ENCODE assay signal across 20 cellular contexts in the genomic region with DNA sequence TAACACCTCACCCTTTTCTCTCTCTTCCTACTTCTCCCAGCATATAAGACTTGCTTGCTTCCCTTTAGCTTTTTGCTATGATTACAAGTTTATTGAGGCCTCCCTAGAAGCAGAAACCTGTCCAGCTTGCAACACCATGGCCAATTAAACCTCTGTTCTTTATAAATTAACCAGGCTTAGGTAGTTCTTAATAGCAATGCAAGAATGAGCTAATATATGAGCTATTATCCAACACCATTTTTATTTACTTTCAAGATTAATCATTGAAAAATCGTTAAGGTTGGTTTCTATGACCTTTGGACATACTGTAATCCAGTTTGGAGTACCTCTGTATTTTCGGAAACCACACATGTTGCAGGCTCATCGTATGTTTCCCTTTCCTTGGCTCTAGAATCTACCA.
"Had no signal": no experiment of that assay in that cellular context is flagged by ENCODE, and none has a peak within 500 bp of the region (broad histone marks: within the 10 kb centered on the region; RNA-seq: fewer than 3 reads in every experiment).

No MANE protein-coding gene starts in this region.

- FAIRE-seq: urothelium cell line had no signal

- H3K4me3 ChIP-seq: esophagus squamous epithelium, gastroesophageal sphincter, left ventricle myocardium inferior, lung, smooth muscle cell, suprapubic skin, thyroid gland had no signal

- DNase-seq: effector memory CD8-positive, alpha-beta T cell; esophagus squamous epithelium; foreskin fibroblast; glutamatergic neuron; immature natural killer cell; left ventricle myocardium inferior; naive thymus-derived CD4-positive, alpha-beta T cell; right cardiac atrium; stimulated activated CD4-positive, alpha-beta T cell treated with anti-CD3 and anti-CD28 coated beads, Interleukin-2, amount 100 ng/mL, for 48 hours; stimulated activated CD8-positive, alpha-beta memory T cell treated with anti-CD3 and anti-CD28 coated beads, Interleukin-4, amount 100 ng/mL, for 48 hours; stimulated activated naive CD8-positive, alpha-beta T cell treated with anti-CD3 and anti-CD28 coated beads, Interleukin-15, Interleukin-2, amounts not matched to agents 100 U/mL and 50 U/mL, for 24 hours; thyroid gland had no signal

- H3K9me3 ChIP-seq: esophagus squamous epithelium, gastroesophageal sphincter, left ventricle myocardium inferior, neutrophil, suprapubic skin, thyroid gland had no signal

- ATAC-seq: effector memory CD8-positive, alpha-beta T cell; gastroesophageal sphincter; naive thymus-derived CD4-positive, alpha-beta T cell; right cardiac atrium; stimulated activated effector memory CD8-positive, alpha-beta T cell treated with anti-CD3 and anti-CD28 coated beads, Interleukin-12 subunit alpha, Interleukin-12 subunit beta, amount 100 ng/mL, for 72 hours; stimulated activated naive CD8-positive, alpha-beta T cell treated with anti-CD3 and anti-CD28 coated beads, Interleukin-15, Interleukin-2, amounts not matched to agents 100 U/mL and 50 U/mL, for 24 hours had no signal

- H3K27ac ChIP-seq: epithelial cell of prostate, esophagus squamous epithelium, gastroesophageal sphincter, left ventricle myocardium inferior, neutrophil, suprapubic skin, thyroid gland had no signal

- H3K27me3 ChIP-seq: esophagus squamous epithelium, gastroesophageal sphincter, neutrophil, suprapubic skin, thyroid gland had no signal

- H3K36me3 ChIP-seq: esophagus squamous epithelium, gastroesophageal sphincter, left ventricle myocardium inferior, neutrophil, suprapubic skin, thyroid gland had no signal

- H3K4me1 ChIP-seq: esophagus squamous epithelium, gastroesophageal sphincter, left ventricle myocardium inferior, suprapubic skin, thyroid gland had no signal
